ENCODE assay signal across 17 cellular contexts in the genomic region with DNA sequence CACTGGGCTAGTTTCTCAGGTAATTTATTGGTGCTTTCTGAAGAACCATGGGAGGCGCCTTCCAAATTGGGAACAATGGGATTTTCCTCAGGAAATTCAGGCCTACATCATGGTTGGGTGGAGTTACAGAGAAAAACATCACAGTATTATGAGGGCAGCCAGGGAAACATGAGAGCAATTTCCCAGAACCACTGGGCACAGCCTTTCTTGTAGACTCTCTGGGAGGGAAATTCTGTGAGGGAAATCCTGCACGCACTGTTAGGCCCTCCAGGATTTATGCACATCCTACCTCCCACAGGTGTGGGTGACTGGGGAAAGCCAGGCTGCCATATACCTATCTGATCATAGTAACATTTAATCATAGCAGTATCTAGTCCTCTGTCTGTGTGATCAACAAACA. TPM values are rescaled to one million over a fixed set of nuclear protein-coding genes. Genes with fewer than 3 reads are reported as not detected.
DNase-seq lines count a peak whose midpoint lies in the region; ATAC-seq and TF ChIP-seq lines count a peak whose summit lies in the region.
"Had no signal": no experiment of that assay in that cellular context is flagged by ENCODE, and none has a peak within 500 bp of the region (broad histone marks: within the 10 kb centered on the region; RNA-seq: fewer than 3 reads in every experiment).

No MANE protein-coding gene starts in this region.

- no peak for TF ChIP-seq EP300 in suprapubic skin (IDR thresholded peaks at IDR 0.05)

- intact Hi-C loops in heart left ventricle (cut with DNase I), result no loop called here

- H3K9me3 ChIP-seq in heart left ventricle (no peaks in the 10 kb centered on the region), muscle layer of colon (ENCODE audit: low read length) (no peaks in the 10 kb centered on the region), suprapubic skin (no peaks in the 10 kb centered on the region)
- H3K9me3 ChIP-seq: adrenal gland, Caco-2 had no signal

- peak; percentile 21 to 67 (median 40) for ATAC-seq in heart left ventricle
- ATAC-seq in HG03175 (IDR thresholded peaks at IDR 0.05; ENCODE audit: unreplicated experiment), result no peak
- ATAC-seq in HG02610 (IDR thresholded peaks at IDR 0.05; ENCODE audit: unreplicated experiment), result no peak

- H3K27me3 ChIP-seq in heart left ventricle (no peaks in the 10 kb centered on the region), muscle layer of colon (ENCODE audit: control insufficient read depth in 1 of 2, insufficient read depth in 2 of 2, low read length in 2 of 2) (no peaks in the 10 kb centered on the region), suprapubic skin (no peaks in the 10 kb centered on the region)
- H3K27me3 ChIP-seq: adrenal gland had no signal

- no peak overlapping the region for H3K9ac ChIP-seq in muscle layer of colon (ENCODE audit: low read length)

- H3K36me3 ChIP-seq in heart left ventricle (peaks cover 0 to 73% (median 27%) of the 10 kb centered on the region in 9 donors), muscle layer of colon (ENCODE audit: insufficient read depth, low read length) (peaks cover 32% of the 10 kb centered on the region), suprapubic skin (peaks cover 8% of the 10 kb centered on the region)
- H3K36me3 ChIP-seq: adrenal gland had no signal

- peaks cover 11 to 99% (median 74%) of the 10 kb centered on the region in 12 donors for H3K4me1 ChIP-seq in heart left ventricle
- peaks cover 39% of the 10 kb centered on the region for H3K4me1 ChIP-seq in muscle layer of colon (ENCODE audit: insufficient read depth, low read length)
- H3K4me1 ChIP-seq in suprapubic skin, result no peaks in the 10 kb centered on the region

- DNase-seq in coronary artery (ENCODE audit: low spot score) (no peak), heart left ventricle (peak in 2 of 5 donors; percentile 65 to 69), suprapubic skin (ENCODE audit: low spot score in 2 of 2) (no peak), SHP77 treated with DMSO at 0.1 percent for 48 hours (lab: John Stamatoyannopoulos, UW) (no peak), DMS153 treated with DMSO at 0.1 percent for 48 hours (lab: John Stamatoyannopoulos, UW; ENCODE audit: unreplicated experiment) (no peak)
- DNase-seq: activated CD4-positive, alpha-beta T cell treated with anti-CD3 and anti-CD28 coated beads, Interleukin-2, amount 50 U/mL, for 4 hours; Caco-2; NCI-H187; NCI-H510A; OCI-M1; stimulated activated CD4-positive, alpha-beta T cell treated with anti-CD3 and anti-CD28 coated beads, Interleukin-2, amount 100 ng/mL, for 24 hours had no signal

- TF ChIP-seq POLR2A in heart left ventricle (IDR thresholded peaks at IDR 0.05) (peak in 1 of 2 donors; percentile 40), suprapubic skin (IDR thresholded peaks at IDR 0.05) (no peak)

- TF ChIP-seq CTCF in coronary artery (IDR thresholded peaks at IDR 0.05), result no peak
- TF ChIP-seq CTCF in heart left ventricle (IDR thresholded peaks at IDR 0.05), result no peak
- no peak for TF ChIP-seq CTCF in suprapubic skin (IDR thresholded peaks at IDR 0.05)

- H3K4me3 ChIP-seq in coronary artery (peak overlapping the region; percentile 9), heart left ventricle (peak overlapping the region in 4 of 12 donors; percentile 2 to 30 (median 16)), muscle layer of colon (ENCODE audit: low read depth in 1 of 2, low read length in 2 of 2) (no peak overlapping the region), suprapubic skin (no peak overlapping the region)
- H3K4me3 ChIP-seq: adrenal gland, SK-N-MC had no signal

- 39 to 51% (median 46%) methylated on average over 2 of the region's 2 CpGs for WGBS in heart left ventricle, 4 donors
- WGBS in suprapubic skin, result 63% methylated on average over 2 of the region's 2 CpGs

- H3K27ac ChIP-seq in coronary artery (peak overlapping the region; percentile 68 to 80), heart left ventricle (peak overlapping the region; percentile 61 to 99 (median 92)), muscle layer of colon (ENCODE audit: low read depth, low read length) (peak overlapping the region; percentile 31), suprapubic skin (peak overlapping the region; percentile 70)
- H3K27ac ChIP-seq: SK-N-MC had no signal

RNA-seq across cellular contexts. Expression of a gene that starts 13.2 kb away (rescaled TPM):
- 100 to 1,000 TPM; 573 to 947 (median 768) TPM for total RNA-seq in heart left ventricle
- 1,000 to 10,000 TPM in 1 of 2 donors, 100 to 1,000 TPM in 1; 511 to 1,022 TPM for polyA plus RNA-seq in heart left ventricle
- total RNA-seq in suprapubic skin, result 1 to 10 TPM in 3 of 4 donors, under 1 TPM in 1; 0.68 to 4.5 (median 3.4) TPM

RNA-seq across cellular contexts. Expression of a gene that starts 30.0 kb away (rescaled TPM):
- 100 to 1,000 TPM in 5 of 9 donors, 10 to 100 TPM in 4; 73.8 to 173 (median 112) TPM for total RNA-seq in heart left ventricle
- 100 to 1,000 TPM; 176 to 728 TPM for polyA plus RNA-seq in heart left ventricle
- 10 to 100 TPM; 22.1 to 29.8 (median 26.0) TPM for total RNA-seq in suprapubic skin

RNA-seq across cellular contexts. Expression of a gene that starts 49.5 kb away (rescaled TPM):
- total RNA-seq in heart left ventricle, result 10 to 100 TPM in 1 of 9 donors, 1 to 10 TPM in 6, under 1 TPM in 2; 0.58 to 23.8 (median 1.8) TPM
- 1 to 10 TPM in 1 of 2 donors, under 1 TPM in 1; 0.86 to 2.6 TPM for polyA plus RNA-seq in heart left ventricle
- total RNA-seq in suprapubic skin, result 1 to 10 TPM in 2 of 4 donors, under 1 TPM in 1, not detected in 1; 0.39 to 1.8 (median 1.4) TPM
- total RNA-seq: HT1080 had no signal

RNA-seq across cellular contexts. Expression of a gene that starts 55.6 kb away (rescaled TPM):
- total RNA-seq in heart left ventricle (1 to 10 TPM in 3 of 9 donors, under 1 TPM in 5, not detected in 1; 0.16 to 1.9 (median 0.56) TPM), suprapubic skin (1 to 10 TPM in 3 of 4 donors, under 1 TPM in 1; 0.34 to 9.5 (median 1.9) TPM)
- polyA plus RNA-seq in heart left ventricle, result under 1 TPM; 0.19 to 0.21 TPM
- total RNA-seq: Caco-2, HT1080 had no signal

Comparison
In these comparisons a context has a peak if more than half of its experiments do, and no peak if none do; other contexts are left out.
1. H3K27ac ChIP-seq: peak in every context shown above with its lines; median percentile 92 in heart left ventricle; 74 in coronary artery; 70 in suprapubic skin; 31 in muscle layer of colon.
2. ATAC-seq: peak in heart left ventricle (4 of 4); none in HG03175 (single experiment) and HG02610 (single experiment).
3. RNA of a gene that starts 13.2 kb away (total RNA-seq): 573 to 947 TPM in heart left ventricle; 0.68 to 4.5 TPM in suprapubic skin; every median in the first group is over 100 times any median in the second.